ENCODE assay signal across 12 cellular contexts in the genomic region with DNA sequence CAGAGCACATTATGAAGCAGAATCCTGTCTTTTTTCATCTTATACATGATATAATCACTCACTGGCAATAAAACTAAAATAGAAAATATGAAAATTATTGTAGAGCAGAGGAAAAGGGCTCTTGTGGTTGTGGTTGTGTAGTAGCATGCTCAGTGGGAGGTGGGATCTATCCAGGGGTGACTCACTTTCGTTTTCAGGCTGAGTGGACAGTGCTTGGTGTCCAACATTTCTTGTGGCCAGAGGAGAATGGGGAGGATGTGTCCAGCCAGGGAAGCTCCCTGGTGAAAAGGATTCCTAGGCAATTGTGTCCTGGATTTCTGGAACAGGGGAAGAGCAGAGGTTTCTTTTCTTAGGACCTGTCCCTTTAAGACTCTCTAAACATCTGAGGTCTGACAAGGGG.
DNase-seq lines count a peak whose midpoint lies in the region; ATAC-seq and TF ChIP-seq lines count a peak whose summit lies in the region.
"Had no signal": no experiment of that assay in that cellular context is flagged by ENCODE, and none has a peak within 500 bp of the region (broad histone marks: within the 10 kb centered on the region; RNA-seq: fewer than 3 reads in every experiment).

No MANE protein-coding gene starts in this region.

- H3K4me3 ChIP-seq in SU-DHL-6 (ENCODE audit: insufficient read depth, low read length, poor library complexity, severe bottlenecking): no peak overlapping the region

- H3K27ac ChIP-seq in SU-DHL-6 (ENCODE audit: low read depth, low read length): peak overlapping the region; percentile 31; the same call in 1 of the 2 replicates

- H3F3A ChIP-seq in SU-DHL-6 (ENCODE audit: insufficient read depth): peaks cover 26% of the 10 kb centered on the region

- H3K79me2 ChIP-seq in SU-DHL-6 (ENCODE audit: insufficient read depth, low read length): no peaks in the 10 kb centered on the region

- DNase-seq in GM03348 (ENCODE audit: low spot score) (peak; percentile 45), kidney tubule cell (ENCODE audit: low spot score) (peak; percentile 62), NCI-H1436 (lab: John Stamatoyannopoulos, UW) (no peak), dedifferentiated amniotic fluid mesenchymal stem cell (ENCODE audit: extremely low spot score) (no peak)
- DNase-seq: NCI-H2029 treated with DMSO at 0.1 percent for 48 hours, small intestine had no signal

- no peaks in the 10 kb centered on the region for H3K9me2 ChIP-seq in SU-DHL-6 (replicated peaks; ENCODE audit: insufficient read depth, low read length)

- no peaks in the 10 kb centered on the region for H3K27me3 ChIP-seq in SU-DHL-6 (ENCODE audit: low read length)

- peak overlapping the region; percentile 45 for H3K4me2 ChIP-seq in SU-DHL-6 (ENCODE audit: low read depth, low read length, poor library complexity, severe bottlenecking)

- H3K9me3 ChIP-seq in SU-DHL-6 (ENCODE audit: insufficient read depth, low read length): no peaks in the 10 kb centered on the region

- TF ChIP-seq CTCF in SU-DHL-6 (IDR thresholded peaks at IDR 0.05; ENCODE audit: insufficient read depth, low read length, poor library complexity, severe bottlenecking): no peak

- H3K9ac ChIP-seq in SU-DHL-6 (ENCODE audit: low read length): no peak overlapping the region; the same call in 1 of the 2 replicates

- H2AFZ ChIP-seq in SU-DHL-6 (ENCODE audit: low read depth, low read length, severe bottlenecking): peak overlapping the region; percentile 33

- no peaks in the 10 kb centered on the region for H4K20me1 ChIP-seq in SU-DHL-6 (ENCODE audit: low read depth, low read length)

- no peaks in the 10 kb centered on the region for H3K36me3 ChIP-seq in SU-DHL-6 (ENCODE audit: low read length)

- ATAC-seq in HG02610 (IDR thresholded peaks at IDR 0.05; ENCODE audit: unreplicated experiment): peak; percentile 50
- no peak for ATAC-seq in GM21737 (IDR thresholded peaks at IDR 0.05; ENCODE audit: unreplicated experiment)
- ATAC-seq in HG02763 (IDR thresholded peaks at IDR 0.05; ENCODE audit: unreplicated experiment): no peak
- ATAC-seq: SK-N-SH treated with all-trans-retinoic acid at 6 μM for 48 hours, WTC11 had no signal

Comparison
In these comparisons a context has a peak if more than half of its experiments do, and no peak if none do; other contexts are left out.
1. DNase-seq: peak in GM03348 (single experiment) and kidney tubule cell (single experiment); none in NCI-H1436 (single experiment) and dedifferentiated amniotic fluid mesenchymal stem cell (single experiment).